ENCODE assay signal across 9 cellular contexts in genomic region chr17:42154514-42154883, GRCh38. TPM values are rescaled to one million over a fixed set of nuclear protein-coding genes. Genes with fewer than 3 reads are reported as not detected.
DNase-seq lines count a peak whose midpoint lies in the region; TF ChIP-seq lines count a peak whose summit lies in the region.
"Had no signal": no experiment of that assay in that cellular context is flagged by ENCODE, and none has a peak within 500 bp of the region (broad histone marks: within the 10 kb centered on the region; RNA-seq: fewer than 3 reads in every experiment).

No MANE protein-coding gene starts in this region.

- H3K9me2 ChIP-seq in GM23248 (ENCODE audit: insufficient read depth), result no peaks in the 10 kb centered on the region

- no peaks in the 10 kb centered on the region for H3K9me3 ChIP-seq in GM23248 (ENCODE audit: low read depth)
- H3K9me3 ChIP-seq in left ventricle myocardium inferior (replicated peaks), result no peaks in the 10 kb centered on the region
- H3K9me3 ChIP-seq in smooth muscle cell (replicated peaks; ENCODE audit: low read depth), result no peaks in the 10 kb centered on the region

- no peak for DNase-seq in GM23248
- DNase-seq in left ventricle myocardium inferior, result no peak
- no peak for DNase-seq in smooth muscle cell (lab: John Stamatoyannopoulos, UW; ENCODE audit: unreplicated experiment)
- DNase-seq in C1 segment of cervical spinal cord (lab: John Stamatoyannopoulos, UW), result no peak
- DNase-seq in ecto neural progenitor cell (ENCODE audit: low spot score), result no peak
- DNase-seq in NCI-H2171 treated with DMSO at 0.1 percent for 48 hours (lab: John Stamatoyannopoulos, UW), result no peak
- no peak for DNase-seq in NCI-H1105 (lab: John Stamatoyannopoulos, UW)

- 1 to 2% methylated on average over 8 to 12 of the region's 12 CpGs for WGBS in GM23248 (ENCODE audit: low coverage in 1 of 2, low lambda C conversion rate in 2 of 2, missing lambda C conversion rate in 2 of 2), 2 experiments
- WGBS in smooth muscle cell (ENCODE audit: low lambda C conversion rate), result 1% methylated on average over 12 of the region's 12 CpGs

- H3K4me1 ChIP-seq in GM23248 (ENCODE audit: insufficient read depth), result 0 out of 2 replicates have a peak, but pooled peaks cover 11% of the 10 kb centered on the region
- H3K4me1 ChIP-seq in left ventricle myocardium inferior, result peaks cover 59% of the 10 kb centered on the region
- H3K4me1 ChIP-seq in smooth muscle cell (ENCODE audit: low read depth), result peaks cover 6% of the 10 kb centered on the region

- H3K27ac ChIP-seq in GM23248 (peak overlapping the region; percentile 52), VCaP (peak overlapping the region; percentile 67; the same call in 1 of the 2 replicates), left ventricle myocardium inferior (replicated peaks) (peak overlapping the region; percentile 91), smooth muscle cell (ENCODE audit: low read depth) (peak overlapping the region; percentile 74)

- H3K36me3 ChIP-seq in GM23248 (ENCODE audit: low read depth), result no peaks in the 10 kb centered on the region
- peaks cover 6% of the 10 kb centered on the region for H3K36me3 ChIP-seq in left ventricle myocardium inferior
- H3K36me3 ChIP-seq in smooth muscle cell (ENCODE audit: low read depth), result no peaks in the 10 kb centered on the region

- no peaks in the 10 kb centered on the region for H4K20me1 ChIP-seq in GM23248 (ENCODE audit: insufficient read depth)
- peaks cover 45% of the 10 kb centered on the region for H4K20me1 ChIP-seq in smooth muscle cell (ENCODE audit: low read depth)

- TF ChIP-seq CTCF in VCaP (conservative IDR thresholded peaks at IDR 0.05), result no peak
- no peak for TF ChIP-seq CTCF in left ventricle myocardium inferior (IDR thresholded peaks at IDR 0.05; ENCODE audit: borderline replicate concordance)
- no peak for TF ChIP-seq CTCF in smooth muscle cell (IDR thresholded peaks at IDR 0.05; ENCODE audit: borderline replicate concordance, insufficient read depth, poor library complexity, severe bottlenecking)

- H2AFZ ChIP-seq in GM23248 (peak overlapping the region; percentile 68), smooth muscle cell (ENCODE audit: low read depth) (peak overlapping the region; percentile 26)

- H3F3A ChIP-seq in GM23248 (ENCODE audit: insufficient read depth) (no peaks in the 10 kb centered on the region), smooth muscle cell (ENCODE audit: low read depth) (no peaks in the 10 kb centered on the region)

- H3K9ac ChIP-seq in GM23248, result peak overlapping the region; percentile 96
- H3K9ac ChIP-seq in smooth muscle cell (ENCODE audit: low read depth), result peak overlapping the region; percentile 96

- H3K4me2 ChIP-seq in GM23248 (ENCODE audit: unreplicated experiment), result peak overlapping the region; percentile 89
- H3K4me2 ChIP-seq in smooth muscle cell, result peak overlapping the region; percentile 93

- in situ Hi-C loops in GM23248 (cut with MboI), result no loop called here

- intact Hi-C loops in left ventricle myocardium inferior (cut with micrococcal nuclease), result no loop called here

- H3K4me3 ChIP-seq in GM23248 (peak overlapping the region; percentile 92), left ventricle myocardium inferior (peak overlapping the region; percentile 100), smooth muscle cell (peak overlapping the region; percentile 86)

- peaks cover 53% of the 10 kb centered on the region for H3K79me2 ChIP-seq in GM23248 (ENCODE audit: insufficient read depth)
- peaks cover 53% of the 10 kb centered on the region for H3K79me2 ChIP-seq in smooth muscle cell (ENCODE audit: low read depth)

- H3K27me3 ChIP-seq in GM23248 (replicated peaks; ENCODE audit: insufficient read depth) (no peaks in the 10 kb centered on the region), left ventricle myocardium inferior (ENCODE audit: low read depth) (no peaks in the 10 kb centered on the region), smooth muscle cell (ENCODE audit: low read depth) (no peaks in the 10 kb centered on the region)

RNA-seq across cellular contexts. Expression of gene RAB5C, which starts 0.3 kb away (rescaled TPM):
- 97.5 and 128 TPM in 2 replicates for total RNA-seq in GM23248 (2014; rRNA removed; shearing (Covaris generic))
- polyA plus RNA-seq in GM23248 (2016; fragmentation: Nextera tagmentation; extraction: Ambion mirVana) (123 and 124 TPM in 2 replicates), smooth muscle cell (152 and 158 TPM in 2 replicates)
- total RNA-seq in left ventricle myocardium inferior (38.6 TPM), smooth muscle cell (92.8 and 113 TPM in 2 replicates)

RNA-seq across cellular contexts. Expression of gene KCNH4, which starts 26.4 kb away (rescaled TPM):
- not detected in 2 replicates for total RNA-seq in GM23248 (2014; rRNA removed; shearing (Covaris generic))
- polyA plus RNA-seq in GM23248 (2016; fragmentation: Nextera tagmentation; extraction: Ambion mirVana) (not detected in 2 replicates), smooth muscle cell (not detected in 2 replicates)
- total RNA-seq in left ventricle myocardium inferior (0.16 TPM), smooth muscle cell (not detected in 2 replicates)

RNA-seq across cellular contexts. Expression of gene HCRT, which starts 30.8 kb away (rescaled TPM):
- not detected in 2 replicates for total RNA-seq in GM23248 (2014; rRNA removed; shearing (Covaris generic))
- polyA plus RNA-seq in GM23248 (2016; fragmentation: Nextera tagmentation; extraction: Ambion mirVana) (not detected in 2 replicates), smooth muscle cell (not detected in 2 replicates)
- total RNA-seq in left ventricle myocardium inferior (not detected), smooth muscle cell (not detected in 2 replicates)
- total RNA-seq: T-helper 2 cell treated with Interferon-gamma antibody and Interleukin-4, amounts not matched to agents 100 ng/mL and 5 ng/mL, for 36 hours had no signal

RNA-seq across cellular contexts. Expression of gene HSPB9, which starts 31.9 kb away (rescaled TPM):
- not detected in 2 replicates for total RNA-seq in GM23248 (2014; rRNA removed; shearing (Covaris generic))
- polyA plus RNA-seq in GM23248 (2016; fragmentation: Nextera tagmentation; extraction: Ambion mirVana), result 0.34 TPM in 1 of 2 replicates, not detected in the other
- not detected for total RNA-seq in left ventricle myocardium inferior
- total RNA-seq in smooth muscle cell, result not detected in 2 replicates
- polyA plus RNA-seq in smooth muscle cell, result 0.39 and 1.0 TPM in 2 replicates
- total RNA-seq: T-helper 2 cell treated with Interferon-gamma antibody and Interleukin-4, amounts not matched to agents 100 ng/mL and 5 ng/mL, for 36 hours had no signal

RNA-seq across cellular contexts. Expression of gene KAT2A, which starts 33.3 kb away (rescaled TPM):
- 13.9 and 16.8 TPM in 2 replicates for total RNA-seq in GM23248 (2014; rRNA removed; shearing (Covaris generic))
- polyA plus RNA-seq in GM23248 (2016; fragmentation: Nextera tagmentation; extraction: Ambion mirVana), result 6.0 and 7.2 TPM in 2 replicates
- total RNA-seq in left ventricle myocardium inferior, result 25.7 TPM
- total RNA-seq in smooth muscle cell, result 15.6 and 17.1 TPM in 2 replicates
- polyA plus RNA-seq in smooth muscle cell, result 25.3 and 29.5 TPM in 2 replicates
